Comparison of ENCODE assay signal across 11 cellular contexts in genomic region chr6:97705568-97705967, GRCh38.
DNase-seq lines count a peak whose midpoint lies in the region; ATAC-seq and TF ChIP-seq lines count a peak whose summit lies in the region.
"Had no signal": no experiment of that assay in that cellular context is flagged by ENCODE, and none has a peak within 500 bp of the region (broad histone marks: within the 10 kb centered on the region; RNA-seq: fewer than 3 reads in every experiment).

No MANE protein-coding gene starts in this region.

- H3K4me3 ChIP-seq in BJ (ENCODE audit: low read depth, low read length) (no peak overlapping the region), H7 (ENCODE audit: insufficient read depth, low read depth, low read length) (no peak overlapping the region), SU-DHL-6 (ENCODE audit: insufficient read depth, low read length, poor library complexity, severe bottlenecking) (no peak overlapping the region), iPS DF 6.9 (ENCODE audit: low read length) (no peak overlapping the region)

- POLR2A ChIA-PET in BJ (lab: Charles Lee) = no interaction called here

- DNase-seq in BJ (ENCODE audit: low read depth) = no peak
- DNase-seq in H7 = peak; percentile 26
- DNase-seq in iPS DF 6.9 (ENCODE audit: low read depth, low spot score) = peak; percentile 47
- no peak for DNase-seq in activated naive CD4-positive, alpha-beta T cell treated with anti-CD3 and anti-CD28 coated beads for 36 hours
- no peak for DNase-seq in hepatic stellate cell (ENCODE audit: low spot score)
- no peak for DNase-seq in sciatic nerve (ENCODE audit: low spot score)
- DNase-seq: activated CD4-positive, alpha-beta T cell treated with anti-CD3 and anti-CD28 coated beads, Interleukin-2, amount 50 U/mL, for 4 hours; cortex of kidney; NCI-H2171 had no signal

- CTCF ChIA-PET in BJ (lab: Yijun Ruan, JAX) = interaction anchor here (1.0 kb wide), 1 partner anchor 17 kb away, joined by 3 read pairs; no protein-coding TSS in a partner anchor
- CTCF ChIA-PET in activated naive CD4-positive, alpha-beta T cell treated with anti-CD3 and anti-CD28 coated beads for 36 hours (lab: Charles Lee) = no interaction called here

- H3K27ac ChIP-seq in SU-DHL-6 (ENCODE audit: low read depth, low read length) (no peak overlapping the region), iPS DF 6.9 (ENCODE audit: low read length) (no peak overlapping the region)

- H3K36me3 ChIP-seq in BJ (ENCODE audit: control insufficient read depth, insufficient read depth, low read length) (no peaks in the 10 kb centered on the region), H7 (replicated peaks; ENCODE audit: control insufficient read depth, insufficient read depth, low read length) (no peaks in the 10 kb centered on the region), SU-DHL-6 (ENCODE audit: low read length) (no peaks in the 10 kb centered on the region), iPS DF 6.9 (ENCODE audit: control insufficient read depth, insufficient read depth, low read length) (no peaks in the 10 kb centered on the region)

- no peaks in the 10 kb centered on the region for H3K36me3 Mint-ChIP-seq in activated naive CD4-positive, alpha-beta T cell treated with anti-CD3 and anti-CD28 coated beads for 36 hours (ENCODE audit: low read depth)

- TF ChIP-seq CTCF in BJ (IDR thresholded peaks at IDR 0.05; ENCODE audit: insufficient read depth, low read depth, low read length) = peak; percentile 15; the same call in 1 of the 2 replicates
- TF ChIP-seq CTCF in SU-DHL-6 (IDR thresholded peaks at IDR 0.05; ENCODE audit: insufficient read depth, low read length, poor library complexity, severe bottlenecking) = peak; percentile 38

- H3K4me1 ChIP-seq in iPS DF 6.9 (ENCODE audit: control insufficient read depth, insufficient read depth, low read length) = peaks cover 4% of the 10 kb centered on the region; the same call in 1 of the 2 replicates

- no peak overlapping the region for H3K9ac ChIP-seq in SU-DHL-6 (ENCODE audit: low read length)

- H3K9me2 ChIP-seq in SU-DHL-6 (replicated peaks; ENCODE audit: insufficient read depth, low read length) = no peaks in the 10 kb centered on the region

- no peaks in the 10 kb centered on the region for H3K4me1 Mint-ChIP-seq in activated naive CD4-positive, alpha-beta T cell treated with anti-CD3 and anti-CD28 coated beads for 36 hours (ENCODE audit: low read depth)

- WGBS in iPS DF 6.9 (ENCODE audit: insufficient coverage, insufficient read length) = no CpG with 5 or more reads among the region's 2 CpGs

- H3K27me3 Mint-ChIP-seq in activated naive CD4-positive, alpha-beta T cell treated with anti-CD3 and anti-CD28 coated beads for 36 hours (ENCODE audit: low read depth) = no peaks in the 10 kb centered on the region

- no peak overlapping the region for H2AFZ ChIP-seq in SU-DHL-6 (ENCODE audit: low read depth, low read length, severe bottlenecking)

- no peak overlapping the region for H3K4me3 Mint-ChIP-seq in activated naive CD4-positive, alpha-beta T cell treated with anti-CD3 and anti-CD28 coated beads for 36 hours

- intact Hi-C loops in activated naive CD4-positive, alpha-beta T cell treated with anti-CD3 and anti-CD28 coated beads for 36 hours (cut with micrococcal nuclease) = loop anchor here (5.0 kb wide), 2 partner anchors 1142 to 1412 kb away; no protein-coding TSS in a partner anchor
- intact Hi-C loops in sciatic nerve (cut with DNase I) = no loop called here

- no peaks in the 10 kb centered on the region for H4K20me1 ChIP-seq in SU-DHL-6 (ENCODE audit: low read depth, low read length)

- no peak overlapping the region for H3K4me2 ChIP-seq in SU-DHL-6 (ENCODE audit: low read depth, low read length, poor library complexity, severe bottlenecking)

- no peaks in the 10 kb centered on the region for H3F3A ChIP-seq in SU-DHL-6 (ENCODE audit: insufficient read depth)

- H3K27me3 ChIP-seq in BJ (ENCODE audit: control insufficient read depth, insufficient read depth, low read length) (no peaks in the 10 kb centered on the region), H7 (ENCODE audit: control insufficient read depth, insufficient read depth, low read length) (no peaks in the 10 kb centered on the region), SU-DHL-6 (ENCODE audit: low read length) (no peaks in the 10 kb centered on the region), iPS DF 6.9 (ENCODE audit: control insufficient read depth, insufficient read depth, low read length) (no peaks in the 10 kb centered on the region)

- no peak overlapping the region for H3K27ac Mint-ChIP-seq in activated naive CD4-positive, alpha-beta T cell treated with anti-CD3 and anti-CD28 coated beads for 36 hours

- H3K79me2 ChIP-seq in SU-DHL-6 (ENCODE audit: insufficient read depth, low read length) = no peaks in the 10 kb centered on the region

- no peak for ATAC-seq in HG02852 (IDR thresholded peaks at IDR 0.05; ENCODE audit: unreplicated experiment)
- no peak for ATAC-seq in sciatic nerve

- H3K9me3 ChIP-seq in SU-DHL-6 (ENCODE audit: insufficient read depth, low read length) (no peaks in the 10 kb centered on the region), iPS DF 6.9 (ENCODE audit: control insufficient read depth, insufficient read depth, low read length) (no peaks in the 10 kb centered on the region)

- peaks cover 2% of the 10 kb centered on the region for H3K9me3 Mint-ChIP-seq in activated naive CD4-positive, alpha-beta T cell treated with anti-CD3 and anti-CD28 coated beads for 36 hours

Comparison
In these comparisons a context has a peak if more than half of its experiments do, and no peak if none do; other contexts are left out.
1. DNase-seq: peak in H7 (single experiment) and iPS DF 6.9 (single experiment); none in BJ (single experiment), activated naive CD4-positive, alpha-beta T cell treated with anti-CD3 and anti-CD28 coated beads for 36 hours (single experiment), hepatic stellate cell (single experiment) and sciatic nerve (single experiment).